Comparison of ENCODE assay signal across 22 cellular contexts in genomic region chrX:14712096-14712495, GRCh38.
A peak's percentile ranks its signal among the peaks of the same experiment; 100 is the strongest.
DNase-seq lines count a peak whose midpoint lies in the region; ATAC-seq and TF ChIP-seq lines count a peak whose summit lies in the region.
"Had no signal": no experiment of that assay in that cellular context is flagged by ENCODE, and none has a peak within 500 bp of the region (broad histone marks: within the 10 kb centered on the region; RNA-seq: fewer than 3 reads in every experiment).

No MANE protein-coding gene starts in this region.

- ATAC-seq in SK-N-SH treated with all-trans-retinoic acid at 6 μM for 48 hours (peak; percentile 62), foreskin keratinocyte (no peak)
- ATAC-seq: activated CD4-positive, alpha-beta T cell treated with anti-CD3 and anti-CD28 coated beads for 36 hours; activated T-cell treated with anti-CD3 and anti-CD28 coated beads, Interleukin-2, amount 50 U/mL, for 72 hours had no signal

- H3K9me3 Mint-ChIP-seq in HFFc6: no peaks in the 10 kb centered on the region
- H3K9me3 Mint-ChIP-seq in mesothelial cell of epicardium: peaks cover 34% of the 10 kb centered on the region
- H3K9me3 Mint-ChIP-seq: activated T-cell treated with anti-CD3 and anti-CD28 coated beads, Interleukin-2, amount 50 U/mL, for 72 hours; stimulated activated naive CD8-positive, alpha-beta T cell treated with anti-CD3 and anti-CD28 coated beads, Interleukin-15, Interleukin-2, amounts not matched to agents 100 ng/mL and 50 ng/mL, for 24 hours had no signal

- H3K9me3 ChIP-seq in BE2C: no peaks in the 10 kb centered on the region
- H3K9me3 ChIP-seq: ascending aorta, tibial artery had no signal

- H3K27me3 Mint-ChIP-seq in HFFc6 (ENCODE audit: insufficient read depth) (no peaks in the 10 kb centered on the region), mesothelial cell of epicardium (ENCODE audit: low read depth) (no peaks in the 10 kb centered on the region)
- H3K27me3 Mint-ChIP-seq: activated CD4-positive, alpha-beta T cell treated with anti-CD3 and anti-CD28 coated beads for 36 hours; stimulated activated naive CD8-positive, alpha-beta T cell treated with anti-CD3 and anti-CD28 coated beads, Interleukin-15, Interleukin-2, amounts not matched to agents 100 ng/mL and 50 ng/mL, for 24 hours had no signal

- H3K27me3 ChIP-seq in BE2C (no peaks in the 10 kb centered on the region), foreskin keratinocyte (no peaks in the 10 kb centered on the region)
- H3K27me3 ChIP-seq: ascending aorta, tibial artery had no signal

- no peaks in the 10 kb centered on the region for H3K36me3 ChIP-seq in BE2C
- H3K36me3 ChIP-seq: ascending aorta, tibial artery had no signal

- no peak overlapping the region for H3K4me3 ChIP-seq in BE2C (ENCODE audit: low read depth, low read length)
- H3K4me3 ChIP-seq: ascending aorta, tibial artery had no signal

- H3K4me3 Mint-ChIP-seq in HFFc6 (no peak overlapping the region), mesothelial cell of epicardium (no peak overlapping the region)
- H3K4me3 Mint-ChIP-seq: activated CD4-positive, alpha-beta T cell treated with anti-CD3 and anti-CD28 coated beads for 36 hours; activated T-cell treated with anti-CD3 and anti-CD28 coated beads, Interleukin-2, amount 50 U/mL, for 72 hours; stimulated activated naive CD8-positive, alpha-beta T cell treated with anti-CD3 and anti-CD28 coated beads, Interleukin-15, Interleukin-2, amounts not matched to agents 100 ng/mL and 50 ng/mL, for 24 hours had no signal

- H3K4me1 Mint-ChIP-seq in HFFc6 (ENCODE audit: low read depth) (peaks cover 11% of the 10 kb centered on the region), mesothelial cell of epicardium (no peaks in the 10 kb centered on the region)
- H3K4me1 Mint-ChIP-seq: activated CD4-positive, alpha-beta T cell treated with anti-CD3 and anti-CD28 coated beads for 36 hours had no signal

- H3K27ac ChIP-seq in foreskin keratinocyte: no peak overlapping the region
- H3K27ac ChIP-seq: ascending aorta, tibial artery had no signal

- H3K36me3 Mint-ChIP-seq in HFFc6 (ENCODE audit: low read depth) (no peaks in the 10 kb centered on the region), mesothelial cell of epicardium (no peaks in the 10 kb centered on the region)

- TF ChIP-seq CTCF in BE2C (IDR thresholded peaks at IDR 0.05; ENCODE audit: low read depth, low read length): peak; percentile 37
- peak; percentile 46; the same call in 1 of the 2 replicates for TF ChIP-seq CTCF in HFFc6 (IDR thresholded peaks at IDR 0.05)
- TF ChIP-seq CTCF in foreskin keratinocyte (conservative IDR thresholded peaks at IDR 0.05): peak; percentile 23
- TF ChIP-seq CTCF in mesothelial cell of epicardium (IDR thresholded peaks at IDR 0.05; ENCODE audit: unreplicated experiment): no peak

- peak; percentile 8 for DNase-seq in BE2C
- DNase-seq in HFFc6: no peak
- no peak for DNase-seq in foreskin keratinocyte
- DNase-seq in mesothelial cell of epicardium (ENCODE audit: low spot score in 2 of 2, unreplicated experiment in 2 of 2): no peak
- DNase-seq in NCI-H1105 (lab: John Stamatoyannopoulos, UW): no peak
- no peak for DNase-seq in GM19240 (ENCODE audit: insufficient read length, low spot score)
- DNase-seq in activated CD4-positive, CD25-positive, alpha-beta regulatory T cell treated with anti-CD3 and anti-CD28 coated beads, Interleukin-2, amount 50 U/mL, for 72 hours: no peak
- DNase-seq: activated CD4-positive, alpha-beta T cell treated with anti-CD3 and anti-CD28 coated beads for 36 hours; activated naive CD4-positive, alpha-beta T cell treated with anti-CD3 and anti-CD28 coated beads, Interleukin-2, amount 50 U/mL, for 16 hours; activated T-cell treated with anti-CD3 and anti-CD28 coated beads, Interleukin-2, amount 50 U/mL, for 72 hours; cerebellar nuclear complex; effector CD8-positive, alpha-beta T cell; glutamatergic neuron; HCEC 1CT; NCI-H2227 treated with DMSO at 0.1 percent for 48 hours; RPMI8226; stimulated activated CD4-positive, alpha-beta T cell treated with anti-CD3 and anti-CD28 coated beads, Interleukin-4, amount 100 ng/mL, for 1 hour; T1000; tibial artery had no signal

- no peak overlapping the region for H3K27ac Mint-ChIP-seq in HFFc6
- H3K27ac Mint-ChIP-seq in mesothelial cell of epicardium: no peak overlapping the region
- H3K27ac Mint-ChIP-seq: activated CD4-positive, alpha-beta T cell treated with anti-CD3 and anti-CD28 coated beads for 36 hours; activated T-cell treated with anti-CD3 and anti-CD28 coated beads, Interleukin-2, amount 50 U/mL, for 72 hours; stimulated activated naive CD8-positive, alpha-beta T cell treated with anti-CD3 and anti-CD28 coated beads, Interleukin-15, Interleukin-2, amounts not matched to agents 100 ng/mL and 50 ng/mL, for 24 hours had no signal

- H3K4me1 ChIP-seq in BE2C (no peaks in the 10 kb centered on the region), foreskin keratinocyte (no peaks in the 10 kb centered on the region)
- H3K4me1 ChIP-seq: ascending aorta, tibial artery had no signal

TF ChIP-seq in SK-N-SH treated with all-trans-retinoic acid at 6 μM for 48 hours, 23 proteins besides CTCF, POLR2A, EP300 and RAD21 (continues in another document):
- TF ChIP-seq RARB (CRISPR knock-in tag; IDR thresholded peaks at IDR 0.05): no peak
- no peak for TF ChIP-seq ZNF70 (CRISPR knock-in tag; IDR thresholded peaks at IDR 0.05)
- TF ChIP-seq, protein P1, sequence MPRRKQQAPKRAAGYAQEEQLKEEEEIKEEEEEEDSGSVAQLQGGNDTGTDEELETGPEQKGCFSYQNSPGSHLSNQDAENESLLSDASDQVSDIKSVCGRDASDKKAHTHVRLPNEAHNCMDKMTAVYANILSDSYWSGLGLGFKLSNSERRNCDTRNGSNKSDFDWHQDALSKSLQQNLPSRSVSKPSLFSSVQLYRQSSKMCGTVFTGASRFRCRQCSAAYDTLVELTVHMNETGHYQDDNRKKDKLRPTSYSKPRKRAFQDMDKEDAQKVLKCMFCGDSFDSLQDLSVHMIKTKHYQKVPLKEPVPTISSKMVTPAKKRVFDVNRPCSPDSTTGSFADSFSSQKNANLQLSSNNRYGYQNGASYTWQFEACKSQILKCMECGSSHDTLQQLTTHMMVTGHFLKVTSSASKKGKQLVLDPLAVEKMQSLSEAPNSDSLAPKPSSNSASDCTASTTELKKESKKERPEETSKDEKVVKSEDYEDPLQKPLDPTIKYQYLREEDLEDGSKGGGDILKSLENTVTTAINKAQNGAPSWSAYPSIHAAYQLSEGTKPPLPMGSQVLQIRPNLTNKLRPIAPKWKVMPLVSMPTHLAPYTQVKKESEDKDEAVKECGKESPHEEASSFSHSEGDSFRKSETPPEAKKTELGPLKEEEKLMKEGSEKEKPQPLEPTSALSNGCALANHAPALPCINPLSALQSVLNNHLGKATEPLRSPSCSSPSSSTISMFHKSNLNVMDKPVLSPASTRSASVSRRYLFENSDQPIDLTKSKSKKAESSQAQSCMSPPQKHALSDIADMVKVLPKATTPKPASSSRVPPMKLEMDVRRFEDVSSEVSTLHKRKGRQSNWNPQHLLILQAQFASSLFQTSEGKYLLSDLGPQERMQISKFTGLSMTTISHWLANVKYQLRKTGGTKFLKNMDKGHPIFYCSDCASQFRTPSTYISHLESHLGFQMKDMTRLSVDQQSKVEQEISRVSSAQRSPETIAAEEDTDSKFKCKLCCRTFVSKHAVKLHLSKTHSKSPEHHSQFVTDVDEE (CRISPR knock-in tag; IDR thresholded peaks at IDR 0.05): no peak
- TF ChIP-seq ISL1 (CRISPR knock-in tag; IDR thresholded peaks at IDR 0.05): no peak
- TF ChIP-seq SNAI2 (CRISPR knock-in tag; IDR thresholded peaks at IDR 0.05): no peak
- TF ChIP-seq GLIS3 (CRISPR knock-in tag; IDR thresholded peaks at IDR 0.05): no peak
- TF ChIP-seq POU6F1 (CRISPR knock-in tag; IDR thresholded peaks at IDR 0.05; ENCODE audit: borderline replicate concordance, low read depth): no peak
- TF ChIP-seq CSDC2 (CRISPR knock-in tag; IDR thresholded peaks at IDR 0.05): no peak
- no peak for TF ChIP-seq OSR1 (CRISPR knock-in tag; IDR thresholded peaks at IDR 0.05)
- TF ChIP-seq, protein P2, sequence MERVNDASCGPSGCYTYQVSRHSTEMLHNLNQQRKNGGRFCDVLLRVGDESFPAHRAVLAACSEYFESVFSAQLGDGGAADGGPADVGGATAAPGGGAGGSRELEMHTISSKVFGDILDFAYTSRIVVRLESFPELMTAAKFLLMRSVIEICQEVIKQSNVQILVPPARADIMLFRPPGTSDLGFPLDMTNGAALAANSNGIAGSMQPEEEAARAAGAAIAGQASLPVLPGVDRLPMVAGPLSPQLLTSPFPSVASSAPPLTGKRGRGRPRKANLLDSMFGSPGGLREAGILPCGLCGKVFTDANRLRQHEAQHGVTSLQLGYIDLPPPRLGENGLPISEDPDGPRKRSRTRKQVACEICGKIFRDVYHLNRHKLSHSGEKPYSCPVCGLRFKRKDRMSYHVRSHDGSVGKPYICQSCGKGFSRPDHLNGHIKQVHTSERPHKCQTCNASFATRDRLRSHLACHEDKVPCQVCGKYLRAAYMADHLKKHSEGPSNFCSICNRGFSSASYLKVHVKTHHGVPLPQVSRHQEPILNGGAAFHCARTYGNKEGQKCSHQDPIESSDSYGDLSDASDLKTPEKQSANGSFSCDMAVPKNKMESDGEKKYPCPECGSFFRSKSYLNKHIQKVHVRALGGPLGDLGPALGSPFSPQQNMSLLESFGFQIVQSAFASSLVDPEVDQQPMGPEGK (CRISPR knock-in tag; IDR thresholded peaks at IDR 0.05; ENCODE audit: borderline replicate concordance): no peak
- TF ChIP-seq ARNTL (CRISPR knock-in tag; IDR thresholded peaks at IDR 0.05; ENCODE audit: borderline replicate concordance, low read depth): no peak
- no peak for TF ChIP-seq ZNF8 (CRISPR knock-in tag; IDR thresholded peaks at IDR 0.05)
- no peak for TF ChIP-seq TCF4 (CRISPR knock-in tag; IDR thresholded peaks at IDR 0.05; ENCODE audit: borderline replicate concordance)
- TF ChIP-seq ESRRG (CRISPR knock-in tag; IDR thresholded peaks at IDR 0.05): no peak
- no peak for TF ChIP-seq ZFP3 (CRISPR knock-in tag; IDR thresholded peaks at IDR 0.05)
- TF ChIP-seq ZFP30 (CRISPR knock-in tag; IDR thresholded peaks at IDR 0.05): no peak
- no peak for TF ChIP-seq PPARA (CRISPR knock-in tag; IDR thresholded peaks at IDR 0.05; ENCODE audit: borderline replicate concordance)
